ENCODE assay signal across 18 cellular contexts in genomic region chr7:20594023-20594422, GRCh38. TPM values are rescaled to one million over a fixed set of nuclear protein-coding genes. Genes with fewer than 3 reads are reported as not detected.
DNase-seq lines count a peak whose midpoint lies in the region; TF ChIP-seq lines count a peak whose summit lies in the region.
"Had no signal": no experiment of that assay in that cellular context is flagged by ENCODE, and none has a peak within 500 bp of the region (broad histone marks: within the 10 kb centered on the region; RNA-seq: fewer than 3 reads in every experiment).

No MANE protein-coding gene starts in this region.

- H3K27me3 ChIP-seq in prostate gland (replicated peaks; ENCODE audit: insufficient read depth) (no peaks in the 10 kb centered on the region), WERI-Rb-1 (ENCODE audit: insufficient read depth, low read depth, severe bottlenecking) (no peaks in the 10 kb centered on the region), H7 (ENCODE audit: control insufficient read depth, insufficient read depth, low read length) (no peaks in the 10 kb centered on the region)
- H3K27me3 ChIP-seq: BLaER1 had no signal

- H3K27ac ChIP-seq in 22Rv1 (peak overlapping the region; percentile 76), prostate gland (peak overlapping the region; percentile 6 to 27), WERI-Rb-1 (no peak overlapping the region)
- H3K27ac ChIP-seq: BLaER1, GM23248, HL-60 had no signal

- TF ChIP-seq CTCF in 22Rv1 (IDR thresholded peaks at IDR 0.05) (no peak), fibroblast of villous mesenchyme (IDR thresholded peaks at IDR 0.05; ENCODE audit: insufficient read depth, low read depth, low read length) (no peak), prostate gland (IDR thresholded peaks at IDR 0.05) (peak in 1 of 4 experiments; percentile 14), WERI-Rb-1 (IDR thresholded peaks at IDR 0.05; ENCODE audit: low read depth, low read length) (no peak)

- no peaks in the 10 kb centered on the region for H3K4me1 ChIP-seq in prostate gland (replicated peaks)

- no peak for TF ChIP-seq POLR2A in prostate gland (IDR thresholded peaks at IDR 0.05)

- H3K9me3 ChIP-seq in prostate gland (no peaks in the 10 kb centered on the region), WERI-Rb-1 (ENCODE audit: severe bottlenecking) (no peaks in the 10 kb centered on the region)
- H3K9me3 ChIP-seq: BLaER1 had no signal

- DNase-seq in RPMI7951 (ENCODE audit: low read depth) = peak; percentile 67
- DNase-seq in fibroblast of villous mesenchyme (ENCODE audit: low read depth) = peak; percentile 12
- DNase-seq in prostate gland (ENCODE audit: low spot score) = peak; percentile 35
- no peak for DNase-seq in WERI-Rb-1
- no peak for DNase-seq in globus pallidus (ENCODE audit: low spot score)
- DNase-seq in H7 = no peak
- no peak for DNase-seq in EL
- DNase-seq: 8988T; CD8-positive, alpha-beta T cell; DMS53; DND-41; GM23248; HCEC 1CT had no signal

- H3K4me3 ChIP-seq in fibroblast of villous mesenchyme (ENCODE audit: low read depth, low read length) (no peak overlapping the region), prostate gland (no peak overlapping the region), WERI-Rb-1 (ENCODE audit: low read depth, low read length) (no peak overlapping the region), H7 (ENCODE audit: insufficient read depth, low read depth, low read length) (no peak overlapping the region)
- H3K4me3 ChIP-seq: BLaER1, GM23248 had no signal

- WGBS in prostate gland = 48% methylated on average over 8 of the region's 8 CpGs

- H3K36me3 ChIP-seq in prostate gland = no peaks in the 10 kb centered on the region
- H3K36me3 ChIP-seq in WERI-Rb-1 = no peaks in the 10 kb centered on the region
- H3K36me3 ChIP-seq in H7 (replicated peaks; ENCODE audit: control insufficient read depth, insufficient read depth, low read length) = no peaks in the 10 kb centered on the region
- H3K36me3 ChIP-seq: BLaER1 had no signal

- intact Hi-C loops in prostate gland (cut with DNase I) = loop anchor here (10.0 kb wide), 2 partner anchors 149 to 609 kb away; no protein-coding TSS in a partner anchor

RNA-seq across cellular contexts. Expression of gene ABCB5, which starts 21.4 kb away (rescaled TPM):
- not detected in 2 replicates for total RNA-seq in RPMI7951 (2014; rRNA removed; shearing (Covaris generic))
- total RNA-seq in fibroblast of villous mesenchyme (under 0.01 and 0.43 TPM in 2 replicates), prostate gland (1 to 10 TPM in 1 of 2 donors, not detected in 1; 1.8 TPM)
- total RNA-seq in H7 (2014; rRNA removed; shearing (Covaris generic)) = 0.10 TPM in 1 of 2 replicates, not detected in the other
- total RNA-seq: A673; CD8-positive, alpha-beta T cell; GM23248; HT1080 had no signal

Comparison
In these comparisons a context has a peak if more than half of its experiments do, and no peak if none do; other contexts are left out.
1. DNase-seq: peak in RPMI7951 (single experiment), fibroblast of villous mesenchyme (single experiment) and prostate gland (single experiment); none in WERI-Rb-1 (single experiment), globus pallidus (single experiment), H7 (single experiment) and EL (single experiment).